Comparison of ENCODE assay signal across 9 cellular contexts in the genomic region with DNA sequence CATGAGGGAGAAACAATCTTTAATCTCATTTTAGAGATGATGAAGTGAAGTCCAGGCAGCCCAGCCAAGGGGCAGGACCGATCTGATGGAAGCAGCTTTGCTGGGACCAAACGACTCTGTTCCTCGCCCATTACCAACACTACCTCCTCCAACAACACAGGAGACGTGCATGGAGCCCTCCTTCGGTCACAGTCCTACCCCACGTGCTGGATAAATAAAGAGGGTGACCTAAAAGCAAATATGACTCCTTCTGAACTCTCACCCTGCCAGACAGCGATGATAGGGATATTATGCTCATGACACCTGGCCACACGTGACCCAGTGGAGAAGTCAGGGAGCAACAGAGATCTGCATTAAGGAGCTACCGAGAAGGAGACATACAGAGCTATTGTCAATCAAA. TPM values are rescaled to one million over a fixed set of nuclear protein-coding genes. Genes with fewer than 3 reads are reported as not detected.
DNase-seq lines count a peak whose midpoint lies in the region; ATAC-seq, FAIRE-seq and TF ChIP-seq lines count a peak whose summit lies in the region.
"Had no signal": no experiment of that assay in that cellular context is flagged by ENCODE, and none has a peak within 500 bp of the region (broad histone marks: within the 10 kb centered on the region; RNA-seq: fewer than 3 reads in every experiment).

No MANE protein-coding gene starts in this region.

- no TSS peak for BruUV-seq in K562 (replicated peaks; lab: Mats Ljungman, UMichigan)

- H3K4me2 ChIP-seq in K562 (ENCODE audit: insufficient read depth, low read length) (no peak overlapping the region), mesenchymal stem cell (ENCODE audit: low read length, poor library complexity, severe bottlenecking) (no peak overlapping the region)

- no peaks in the 10 kb centered on the region for H3K36me3 ChIP-seq in K562 (ENCODE audit: control insufficient read depth, insufficient read depth, low read length)
- H3K36me3 ChIP-seq in mesenchymal stem cell (ENCODE audit: control insufficient read depth in 1 of 2, insufficient read depth in 2 of 2, low read depth in 1 of 2, low read length in 2 of 2), result no peaks in the 10 kb centered on the region
- H3K36me3 ChIP-seq in upper lobe of left lung, result no peaks in the 10 kb centered on the region

- H3K4ac ChIP-seq in mesenchymal stem cell (ENCODE audit: low read depth in 1 of 2, low read length in 2 of 2), result no peak overlapping the region

- no peak for DNase-seq in activated naive CD4-positive, alpha-beta T cell treated with anti-CD3 and anti-CD28 coated beads for 36 hours
- DNase-seq in activated naive CD4-positive, alpha-beta T cell (lab: John Stamatoyannopoulos, UW), result no peak
- no peak for DNase-seq in K562 (ENCODE audit: extremely low read depth in 1 of 4, low spot score in 3 of 4)
- no peak for DNase-seq in mesenchymal stem cell
- DNase-seq in upper lobe of left lung, result no peak
- DNase-seq in erythroblast (lab: John Stamatoyannopoulos, UW), result no peak
- DNase-seq in effector CD8-positive, alpha-beta T cell (lab: John Stamatoyannopoulos, UW), result no peak
- no peak for DNase-seq in stimulated activated CD4-positive, alpha-beta T cell treated with anti-CD3 and anti-CD28 coated beads, Interleukin-15, amount 100 ng/mL, for 24 hours

- H3K18ac ChIP-seq in mesenchymal stem cell (ENCODE audit: low read depth in 1 of 2, low read length in 2 of 2), result no peak overlapping the region

- H3K23ac ChIP-seq in mesenchymal stem cell (ENCODE audit: low read length in 2 of 2), result no peak overlapping the region

- no peaks in the 10 kb centered on the region for H3K9me1 ChIP-seq in K562 (ENCODE audit: control insufficient read depth, insufficient read depth, low read length)

- TF ChIP-seq CTCF in K562 (IDR thresholded peaks at IDR 0.05 in 2 of 3, conservative IDR thresholded peaks at IDR 0.05 in 1 of 3; ENCODE audit: insufficient read depth in 2 of 3, low read depth in 1 of 3, low read length in 3 of 3), result no peak
- no peak for TF ChIP-seq CTCF in upper lobe of left lung (IDR thresholded peaks at IDR 0.05)

- peaks cover 6 to 21% of the 10 kb centered on the region in 2 experiments for H3K4me1 ChIP-seq in K562 (replicated peaks in 1 of 2; ENCODE audit: control insufficient read depth in 2 of 2, insufficient read depth in 2 of 2, low read length in 2 of 2)
- peaks cover 21% of the 10 kb centered on the region for H3K4me1 ChIP-seq in mesenchymal stem cell (ENCODE audit: control insufficient read depth, insufficient read depth, low read depth, low read length)
- H3K4me1 ChIP-seq in upper lobe of left lung, result peaks cover 27 to 37% (median 31%) of the 10 kb centered on the region in 4 donors

- peak overlapping the region; percentile 79 for H3K4me3 Mint-ChIP-seq in activated naive CD4-positive, alpha-beta T cell treated with anti-CD3 and anti-CD28 coated beads for 36 hours

- no peak overlapping the region for H2BK120ac ChIP-seq in mesenchymal stem cell (ENCODE audit: low read depth, low read length)

- H2AK5ac ChIP-seq in mesenchymal stem cell (ENCODE audit: low read length, severe bottlenecking), result peak overlapping the region; percentile 16

- H3K27ac ChIP-seq in K562 (ENCODE audit: extremely low read depth, low read depth, low read length), result no peak overlapping the region
- peak overlapping the region; percentile 13 for H3K27ac ChIP-seq in mesenchymal stem cell (ENCODE audit: low read length, poor library complexity, severe bottlenecking)
- H3K27ac ChIP-seq in upper lobe of left lung, result peak overlapping the region; percentile 80 to 87 (median 84)

- in situ Hi-C loops in K562 (cut with MboI), result no loop called here

- peaks cover 27% of the 10 kb centered on the region for H3K27me3 Mint-ChIP-seq in activated naive CD4-positive, alpha-beta T cell treated with anti-CD3 and anti-CD28 coated beads for 36 hours (ENCODE audit: low read depth)

- no peak overlapping the region for H4K91ac ChIP-seq in mesenchymal stem cell (ENCODE audit: low read length)

- H3K9ac ChIP-seq in K562 (ENCODE audit: insufficient read depth in 1 of 2, low read depth in 2 of 2, low read length in 2 of 2) (no peak overlapping the region), mesenchymal stem cell (ENCODE audit: low read length) (peak overlapping the region; percentile 97)

- H3K9me3 ChIP-seq in K562 (replicated peaks; ENCODE audit: control insufficient read depth, insufficient read depth, low read depth, low read length) (no peaks in the 10 kb centered on the region), mesenchymal stem cell (ENCODE audit: control insufficient read depth, low read length) (no peaks in the 10 kb centered on the region), upper lobe of left lung (no peaks in the 10 kb centered on the region)

- H3K79me2 ChIP-seq in K562 (ENCODE audit: control insufficient read depth, insufficient read depth, low read length), result no peaks in the 10 kb centered on the region

- H3K79me1 ChIP-seq in mesenchymal stem cell (replicated peaks; ENCODE audit: low read length, poor library complexity, severe bottlenecking), result no peaks in the 10 kb centered on the region

- TF ChIP-seq EP300 in K562 (IDR thresholded peaks at IDR 0.05; ENCODE audit: low read length) (no peak), upper lobe of left lung (IDR thresholded peaks at IDR 0.05) (no peak)

- no peak overlapping the region for H3K27ac Mint-ChIP-seq in activated naive CD4-positive, alpha-beta T cell treated with anti-CD3 and anti-CD28 coated beads for 36 hours

- WGBS in K562 (ENCODE audit: insufficient coverage, low coverage, missing lambda C conversion rate), result 28% methylated on average over 9 of the region's 9 CpGs
- 83% methylated on average over 8 of the region's 9 CpGs for WGBS in mesenchymal stem cell
- WGBS in upper lobe of left lung, 2 donors, result 39 to 42% methylated on average over 9 of the region's 9 CpGs

- H4K20me1 ChIP-seq in K562 (replicated peaks; ENCODE audit: control insufficient read depth, insufficient read depth, low read length), result no peaks in the 10 kb centered on the region

- H2BK15ac ChIP-seq in mesenchymal stem cell (ENCODE audit: low read depth, poor library complexity, severe bottlenecking), result no peak overlapping the region

- TF ChIP-seq POLR2A in K562 (conservative IDR thresholded peaks at IDR 0.05), result no peak
- TF ChIP-seq POLR2A in upper lobe of left lung (IDR thresholded peaks at IDR 0.05), result no peak
- no peak for TF ChIP-seq POLR2A in erythroblast (IDR thresholded peaks at IDR 0.05; ENCODE audit: low read length)

- no peak for FAIRE-seq in K562 (lab: Jason Lieb, UNC)

- no peaks in the 10 kb centered on the region for H3K36me3 Mint-ChIP-seq in activated naive CD4-positive, alpha-beta T cell treated with anti-CD3 and anti-CD28 coated beads for 36 hours (ENCODE audit: low read depth)

- no peaks in the 10 kb centered on the region for H3K9me3 Mint-ChIP-seq in activated naive CD4-positive, alpha-beta T cell treated with anti-CD3 and anti-CD28 coated beads for 36 hours

- intact Hi-C loops in activated naive CD4-positive, alpha-beta T cell treated with anti-CD3 and anti-CD28 coated beads for 36 hours (cut with micrococcal nuclease), result no loop called here
- intact Hi-C loops in K562 (cut with micrococcal nuclease), result no loop called here

- POLR2A ChIA-PET in K562 (lab: Yijun Ruan, JAX), result interaction anchor here (0.6 to 3.9 kb wide), 7 partner anchors 9 to 494 kb away, joined by 3 to 18 read pairs (median 4); a partner anchor contains a TSS

- CTCF ChIA-PET in activated naive CD4-positive, alpha-beta T cell treated with anti-CD3 and anti-CD28 coated beads for 36 hours (lab: Charles Lee), result interaction anchor here (0.8 to 3.5 kb wide), 5 partner anchors 16 to 95 kb away, joined by 3 to 20 read pairs (median 4); a partner anchor contains a TSS
- CTCF ChIA-PET in K562 (lab: Yijun Ruan, JAX; ENCODE audit: low intra/inter-chr PET ratio), result no interaction called here

- H3K14ac ChIP-seq in mesenchymal stem cell (ENCODE audit: low read length in 2 of 2), result no peak overlapping the region

- no peak overlapping the region for H2BK12ac ChIP-seq in mesenchymal stem cell (ENCODE audit: low read length in 2 of 2)

- H3K4me3 ChIP-seq in K562 (no peak overlapping the region), mesenchymal stem cell (ENCODE audit: insufficient read depth in 1 of 2, low read depth in 1 of 2, low read length in 2 of 2) (peak overlapping the region in 1 of 2 experiments; percentile 75), upper lobe of left lung (peak overlapping the region in 3 of 4 donors; percentile 29 to 39 (median 35))

- no peak for ATAC-seq in K562
- ATAC-seq in upper lobe of left lung (ENCODE audit: low FRiP score in 2 of 2), result peak in 1 of 2 donors; percentile 30

- no peak overlapping the region for H2BK5ac ChIP-seq in mesenchymal stem cell (ENCODE audit: low read depth, low read length, poor library complexity, severe bottlenecking)

- H2AFZ ChIP-seq in K562 (ENCODE audit: low read depth, low read length) (no peak overlapping the region), mesenchymal stem cell (ENCODE audit: low read depth, low read length) (no peak overlapping the region)

- H3K27me3 ChIP-seq in K562 (ENCODE audit: control insufficient read depth in 2 of 2, insufficient read depth in 2 of 2, low read length in 2 of 2) (no peaks in the 10 kb centered on the region; a peak in 1 of 5 replicates), mesenchymal stem cell (ENCODE audit: control insufficient read depth in 1 of 2, insufficient read depth in 1 of 2, low read length in 2 of 2) (no peaks in the 10 kb centered on the region), upper lobe of left lung (no peaks in the 10 kb centered on the region)

- H4K8ac ChIP-seq in mesenchymal stem cell (ENCODE audit: low read length), result no peak overlapping the region

- peaks cover 7% of the 10 kb centered on the region for H3K4me1 Mint-ChIP-seq in activated naive CD4-positive, alpha-beta T cell treated with anti-CD3 and anti-CD28 coated beads for 36 hours (ENCODE audit: low read depth)

- no peak for TF ChIP-seq RAD21 in K562 (CRISPR knock-in tag; conservative IDR thresholded peaks at IDR 0.05 in 1 of 2, IDR thresholded peaks at IDR 0.05 in 1 of 2)

RNA-seq across cellular contexts. Expression of a gene that starts 26.0 kb away (rescaled TPM):
- not detected for total RNA-seq in activated naive CD4-positive, alpha-beta T cell treated with anti-CD3 and anti-CD28 coated beads for 36 hours
- total RNA-seq in K562 (2011; cell fraction: chromatin; rRNA removed; ENCODE audit: low replicate concordance), result not detected in 2 replicates
- total RNA-seq in K562 (2011; cell fraction: nucleolus; rRNA removed), result not detected in 2 replicates
- total RNA-seq in K562 (2011; cell fraction: nucleoplasm; rRNA removed), result not detected in 2 replicates
- total RNA-seq in K562 (2014; rRNA removed) (not detected in 2 replicates), K562 (2014; rRNA removed; fragmentation: Illumina TruSeq; extraction: Trizol) (not detected in 2 replicates), K562 (2015; rRNA removed; fragmentation: Illumina TruSeq; extraction: Trizol) (not detected in 2 replicates), K562 (2021) (0.55 and 1.1 TPM in 2 replicates), upper lobe of left lung (1,000 to 10,000 TPM in 4 of 6 donors, 100 to 1,000 TPM in 1, 10 to 100 TPM in 1; 85.4 to 2,572 (median 1,269) TPM)
- polyA plus RNA-seq in K562 (2011; rRNA removed) (not detected in 2 replicates), K562 (2014; fragmentation: Illumina TruSeq; extraction: Trizol) (not detected in 2 replicates), K562 (2014; fragmentation: Nextera tagmentation; extraction: Ambion mirVana) (not detected), K562 (2014; rRNA removed) (not detected in 2 replicates)
- polyA plus RNA-seq in K562 (2011; cell fraction: cytosol; rRNA removed), result not detected in 2 replicates
- not detected in 2 replicates for polyA plus RNA-seq in K562 (2011; cell fraction: nucleus; rRNA removed)
- not detected in 2 replicates for polyA plus RNA-seq in K562 (2012)
- polyA minus RNA-seq in K562 (2011; rRNA and poly(A)+ RNA removed), result not detected in 2 replicates
- not detected in 2 replicates for polyA minus RNA-seq in K562 (2011; cell fraction: cytosol; rRNA and poly(A)+ RNA removed)
- polyA minus RNA-seq in K562 (2011; cell fraction: nucleus; rRNA and poly(A)+ RNA removed), result not detected in 2 replicates
- not detected for polyA plus RNA-seq in mesenchymal stem cell (2013, experiment 1 of 2)
- polyA plus RNA-seq in mesenchymal stem cell (2013, experiment 2 of 2), result not detected
- total RNA-seq: T-helper 2 cell treated with Interferon-gamma antibody and Interleukin-4, amounts not matched to agents 100 ng/mL and 5 ng/mL, for 36 hours had no signal

Comparison
In these comparisons a context has a peak if more than half of its experiments do, and no peak if none do; other contexts are left out.
1. RNA of a gene that starts 26.0 kb away (total RNA-seq): 85.4 to 2,572 TPM in upper lobe of left lung; not detected in activated naive CD4-positive, alpha-beta T cell treated with anti-CD3 and anti-CD28 coated beads for 36 hours and 0.55 to 1.1 TPM in K562; every median in the first group is over 10 times any median in the second.